12 cellular contexts compared by ENCODE assay signal in the genomic region with DNA sequence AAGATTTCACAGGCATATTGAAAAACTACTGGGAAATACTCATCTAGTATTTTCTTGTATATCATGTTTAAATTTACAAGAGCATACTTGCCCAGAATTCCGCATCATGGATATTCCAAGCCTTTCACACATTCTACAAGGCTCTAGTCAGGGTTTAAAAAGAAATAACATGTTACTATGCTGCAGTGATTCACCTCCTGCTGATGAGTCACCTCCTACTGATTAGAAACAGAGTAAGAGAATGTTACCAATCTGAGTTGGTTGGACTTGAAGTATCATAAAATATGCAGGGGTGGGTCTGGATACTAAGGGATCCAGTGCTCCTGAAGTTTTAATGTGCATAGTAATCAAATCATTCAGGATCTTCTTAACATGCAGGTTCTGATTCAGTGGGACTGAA.
A peak's percentile ranks its signal among the peaks of the same experiment; 100 is the strongest.
DNase-seq lines count a peak whose midpoint lies in the region; TF ChIP-seq lines count a peak whose summit lies in the region.
"Had no signal": no experiment of that assay in that cellular context is flagged by ENCODE, and none has a peak within 500 bp of the region (broad histone marks: within the 10 kb centered on the region; RNA-seq: fewer than 3 reads in every experiment).

No MANE protein-coding gene starts in this region.

- no CpG with 5 or more reads among the region's 1 CpG for WGBS in neuronal stem cell (ENCODE audit: extremely low coverage in 2 of 2, insufficient read length in 2 of 2, insufficient replicate concordance in 1 of 2), 2 donors

- no peak overlapping the region for H3K18ac ChIP-seq in neuronal stem cell (ENCODE audit: low read length)

- H3K27me3 ChIP-seq in osteoblast (ENCODE audit: insufficient read depth, low read length) (no peaks in the 10 kb centered on the region), neuronal stem cell (ENCODE audit: control insufficient read depth in 3 of 3, insufficient read depth in 3 of 3, low read depth in 1 of 3, low read length in 3 of 3) (no peaks in the 10 kb centered on the region)

- H3K9me3 ChIP-seq in osteoblast (ENCODE audit: low read depth, low read length) (no peaks in the 10 kb centered on the region), neuronal stem cell (replicated peaks in 1 of 2; ENCODE audit: control insufficient read depth in 2 of 2, insufficient read depth in 1 of 2, low read depth in 1 of 2, low read length in 2 of 2) (no peaks in the 10 kb centered on the region)

- no peak overlapping the region for H4K8ac ChIP-seq in neuronal stem cell (ENCODE audit: low read depth, low read length)

- no peak overlapping the region for H2BK15ac ChIP-seq in neuronal stem cell (ENCODE audit: low read length)

- in situ Hi-C loops in G401 (cut with HindIII; ENCODE audit: low sequenced_read_pairs), result no loop called here

- H2BK120ac ChIP-seq in neuronal stem cell (ENCODE audit: low read depth, low read length), result no peak overlapping the region

- H3K4me2 ChIP-seq in osteoblast (ENCODE audit: insufficient read depth, low read length) (no peak overlapping the region), neuronal stem cell (ENCODE audit: insufficient read depth, low read length, poor library complexity, severe bottlenecking) (no peak overlapping the region)

- no peaks in the 10 kb centered on the region for H3K79me1 ChIP-seq in neuronal stem cell (ENCODE audit: low read depth, low read length)

- no peak overlapping the region for H2BK12ac ChIP-seq in neuronal stem cell (ENCODE audit: low read length)

- no peak overlapping the region for H3K4ac ChIP-seq in neuronal stem cell (ENCODE audit: low read length)

- H3K9ac ChIP-seq in neuronal stem cell (ENCODE audit: low read depth, low read length, poor library complexity), result no peak overlapping the region

- H3K14ac ChIP-seq in neuronal stem cell (ENCODE audit: low read length), result no peak overlapping the region

- H2AFZ ChIP-seq in osteoblast (ENCODE audit: low read length) (no peak overlapping the region), neuronal stem cell (ENCODE audit: low read length) (no peak overlapping the region)

- no peak overlapping the region for H3K23ac ChIP-seq in neuronal stem cell (ENCODE audit: low read depth, low read length, poor library complexity)

- no peak overlapping the region for H2AK5ac ChIP-seq in neuronal stem cell (ENCODE audit: low read depth, low read length)

- H2BK5ac ChIP-seq in neuronal stem cell (ENCODE audit: low read length), result no peak overlapping the region

- no peaks in the 10 kb centered on the region for H4K20me1 ChIP-seq in osteoblast (ENCODE audit: insufficient read depth, low read length)

- DNase-seq in COLO829 (ENCODE audit: low spot score) (peak; percentile 96), NCI-H69 (lab: John Stamatoyannopoulos, UW) (peak; percentile 2), epidermal melanocyte (ENCODE audit: insufficient read length, low spot score) (peak; percentile 61), osteoblast (ENCODE audit: insufficient read length, low spot score, missing footprints) (peak; percentile 74), NOMO-1 treated with DMSO at 0.1 percent for 48 hours (lab: John Stamatoyannopoulos, UW; ENCODE audit: unreplicated experiment) (no peak), G401 (ENCODE audit: low spot score) (no peak), neuronal stem cell (ENCODE audit: low spot score) (no peak)
- no peak for DNase-seq in activated CD8-positive, alpha-beta memory T cell treated with anti-CD3 and anti-CD28 coated beads for 24 hours
- DNase-seq: activated naive CD4-positive, alpha-beta T cell treated with anti-CD3 and anti-CD28 coated beads for 36 hours; DMS79 treated with DMSO at 0.1 percent for 48 hours; NCI-H2029; T-helper 17 cell had no signal

- H3K36me3 ChIP-seq in osteoblast (ENCODE audit: insufficient read depth, low read length) (no peaks in the 10 kb centered on the region), neuronal stem cell (replicated peaks in 1 of 2; ENCODE audit: control insufficient read depth in 2 of 2, insufficient read depth in 2 of 2, low read length in 2 of 2) (no peaks in the 10 kb centered on the region)

- no peak overlapping the region for H3K4me3 ChIP-seq in osteoblast (ENCODE audit: insufficient read depth, low read length)
- H3K4me3 ChIP-seq in neuronal stem cell (ENCODE audit: low read length in 2 of 2), result no peak overlapping the region

- no peak overlapping the region for H4K91ac ChIP-seq in neuronal stem cell (ENCODE audit: low read depth, low read length, poor library complexity)

- no peaks in the 10 kb centered on the region for H3K79me2 ChIP-seq in osteoblast (ENCODE audit: insufficient read depth, low read length)

- TF ChIP-seq CTCF in osteoblast (IDR thresholded peaks at IDR 0.05; ENCODE audit: extremely low read depth, low read depth, low read length), result no peak

- H3K4me1 ChIP-seq in osteoblast (ENCODE audit: insufficient read depth, low read length) (peaks cover 9% of the 10 kb centered on the region), neuronal stem cell (ENCODE audit: control insufficient read depth in 2 of 2, insufficient read depth in 1 of 2, low read depth in 1 of 2, low read length in 2 of 2) (peaks cover 11 to 14% of the 10 kb centered on the region in 2 donors)

- H3K27ac ChIP-seq in osteoblast (ENCODE audit: low read depth, low read length) (no peak overlapping the region), neuronal stem cell (replicated peaks; ENCODE audit: low read length) (no peak overlapping the region)

Comparison
In these comparisons a context has a peak if more than half of its experiments do, and no peak if none do; other contexts are left out.
1. DNase-seq: peak in COLO829 (single experiment), NCI-H69 (single experiment), epidermal melanocyte (single experiment) and osteoblast (single experiment); none in NOMO-1 treated with DMSO at 0.1 percent for 48 hours (single experiment), activated CD8-positive, alpha-beta memory T cell treated with anti-CD3 and anti-CD28 coated beads for 24 hours (single experiment), G401 (single experiment) and neuronal stem cell (single experiment).